ENCODE assay signal across 9 cellular contexts in the genomic region with DNA sequence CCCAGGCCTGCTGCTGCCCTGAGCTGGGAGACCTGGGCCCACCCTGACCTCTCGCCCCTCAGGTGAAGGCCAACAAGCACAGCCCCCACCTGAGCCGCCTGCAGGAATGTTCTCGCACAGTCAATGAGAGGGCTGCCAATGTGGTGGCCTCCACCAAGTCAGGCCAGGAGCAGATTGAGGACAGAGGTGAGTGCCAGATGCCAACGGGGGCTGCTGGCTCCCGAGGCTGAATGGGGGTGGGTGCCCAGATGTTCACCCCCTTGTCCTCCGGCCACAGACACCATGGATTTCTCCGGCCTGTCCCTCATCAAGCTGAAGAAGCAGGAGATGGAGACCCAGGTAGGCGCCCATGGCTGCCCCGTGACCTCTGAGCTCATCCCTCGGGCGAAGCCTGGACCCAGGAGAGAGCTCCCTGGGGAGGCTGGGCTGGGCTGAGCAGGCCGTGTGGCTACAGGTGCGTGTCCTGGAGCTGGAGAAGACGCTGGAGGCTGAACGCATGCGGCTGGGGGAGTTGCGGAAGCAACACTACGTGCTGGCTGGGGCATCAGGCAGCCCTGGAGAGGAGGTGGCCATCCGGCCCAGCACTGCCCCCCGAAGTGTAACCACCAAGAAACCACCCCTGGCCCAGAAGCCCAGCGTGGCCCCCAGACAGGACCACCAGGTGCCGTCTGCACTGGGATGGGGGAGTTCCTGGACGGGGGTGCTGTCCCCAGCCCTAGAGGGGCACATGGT. TPM values are rescaled to one million over a fixed set of nuclear protein-coding genes. Genes with fewer than 3 reads are reported as not detected.
A peak's percentile ranks its signal among the peaks of the same experiment; 100 is the strongest.
DNase-seq lines count a peak whose midpoint lies in the region; ATAC-seq and TF ChIP-seq lines count a peak whose summit lies in the region.
"Had no signal": no experiment of that assay in that cellular context is flagged by ENCODE, and none has a peak within 500 bp of the region (broad histone marks: within the 10 kb centered on the region; RNA-seq: fewer than 3 reads in every experiment).

No MANE protein-coding gene starts in this region.

- no peak overlapping the region for H2BK20ac ChIP-seq in IMR-90 (ENCODE audit: low read depth, low read length)

- H3K36me3 Mint-ChIP-seq in activated T-cell treated with anti-CD3 and anti-CD28 coated beads, Interleukin-2, amount 50 U/mL, for 24 hours (ENCODE audit: low read depth): peaks cover 72% of the 10 kb centered on the region

- no peak for TF ChIP-seq RAD21 in IMR-90 (IDR thresholded peaks at IDR 0.05; ENCODE audit: low read length)

- H2BK120ac ChIP-seq in IMR-90 (ENCODE audit: low read depth, low read length): no peak overlapping the region

- peak overlapping the region; percentile 83 for H2AK9ac ChIP-seq in IMR-90 (replicated peaks; ENCODE audit: low read depth, low read length, poor library complexity)

- ATAC-seq in IMR-90 (ENCODE audit: low read depth): no peak
- no peak for ATAC-seq in lower lobe of right lung
- ATAC-seq in GM19324 (IDR thresholded peaks at IDR 0.05; ENCODE audit: low FRiP score, unreplicated experiment): no peak
- no peak for ATAC-seq in HG03354 (IDR thresholded peaks at IDR 0.05; ENCODE audit: poor library complexity, severe bottlenecking, unreplicated experiment)

- peak overlapping the region; percentile 28 for H2AFZ ChIP-seq in IMR-90 (replicated peaks; ENCODE audit: low read length, poor library complexity)

- H3K36me3 ChIP-seq in IMR-90 (ENCODE audit: control insufficient read depth, insufficient read depth, low read length): peaks cover 26% of the 10 kb centered on the region
- H3K36me3 ChIP-seq in lower lobe of right lung: peaks cover 67% of the 10 kb centered on the region

- no peak overlapping the region for H2BK15ac ChIP-seq in IMR-90 (ENCODE audit: low read depth, low read length)

- DNase-seq in IMR-90 (no peak), caudate nucleus (lab: John Stamatoyannopoulos, UW) (no peak), lower lobe of right lung (peak; percentile 48), A172 (ENCODE audit: low spot score) (no peak)
- DNase-seq in activated T-cell treated with anti-CD3 and anti-CD28 coated beads, Interleukin-2, amount 50 U/mL, for 24 hours: no peak

- H4K91ac ChIP-seq in IMR-90 (ENCODE audit: insufficient read depth, low read depth, low read length): no peak overlapping the region

- H3K23ac ChIP-seq in IMR-90 (ENCODE audit: low read depth, low read length): no peak overlapping the region

- TF ChIP-seq CTCF in IMR-90 (conservative IDR thresholded peaks at IDR 0.05; ENCODE audit: low read depth, low read length) (no peak), lower lobe of right lung (IDR thresholded peaks at IDR 0.05) (no peak)

- H2BK5ac ChIP-seq in IMR-90 (ENCODE audit: low read depth, low read length, poor library complexity, severe bottlenecking): no peak overlapping the region

- no peak overlapping the region for H3K27ac Mint-ChIP-seq in activated T-cell treated with anti-CD3 and anti-CD28 coated beads, Interleukin-2, amount 50 U/mL, for 24 hours

- no peaks in the 10 kb centered on the region for H3K27me3 ChIP-seq in IMR-90 (ENCODE audit: control insufficient read depth, insufficient read depth, low read length)
- no peaks in the 10 kb centered on the region for H3K27me3 ChIP-seq in lower lobe of right lung (ENCODE audit: low read depth)

- no peaks in the 10 kb centered on the region for H3K4me1 Mint-ChIP-seq in activated T-cell treated with anti-CD3 and anti-CD28 coated beads, Interleukin-2, amount 50 U/mL, for 24 hours (ENCODE audit: low read depth)
- H3K4me1 Mint-ChIP-seq: CD14-positive monocyte had no signal

- no peak overlapping the region for H3K4me3 Mint-ChIP-seq in activated T-cell treated with anti-CD3 and anti-CD28 coated beads, Interleukin-2, amount 50 U/mL, for 24 hours
- H3K4me3 Mint-ChIP-seq: CD14-positive monocyte had no signal

- H3K56ac ChIP-seq in IMR-90 (ENCODE audit: extremely low read depth, insufficient read depth, low read length): no peak overlapping the region

- peaks cover 30% of the 10 kb centered on the region for H4K20me1 ChIP-seq in IMR-90 (ENCODE audit: insufficient read depth, low read length)

- no peaks in the 10 kb centered on the region for H3K9me3 ChIP-seq in IMR-90 (ENCODE audit: control insufficient read depth, insufficient read depth, low read length)
- H3K9me3 ChIP-seq in lower lobe of right lung: no peaks in the 10 kb centered on the region

- H3K27me3 Mint-ChIP-seq in activated T-cell treated with anti-CD3 and anti-CD28 coated beads, Interleukin-2, amount 50 U/mL, for 24 hours: no peaks in the 10 kb centered on the region

- dilution Hi-C loops in IMR-90 (cut with HindIII; ENCODE audit: low sequenced_read_pairs, unreplicated experiment): no loop called here

- peaks cover 8 to 18% of the 10 kb centered on the region in 2 experiments; a peak in 3 of 4 replicates for H3K79me1 ChIP-seq in IMR-90 (ENCODE audit: low read depth in 1 of 2, low read length in 2 of 2)

- no peak overlapping the region for H4K8ac ChIP-seq in IMR-90 (ENCODE audit: low read depth in 2 of 2, low read length in 2 of 2)

- H3K4me1 ChIP-seq in IMR-90 (ENCODE audit: control insufficient read depth, insufficient read depth, low read length) (peaks cover 3% of the 10 kb centered on the region; the same call in 1 of the 2 replicates), lower lobe of right lung (peaks cover 35% of the 10 kb centered on the region)

- H3K4me3 ChIP-seq in IMR-90 (ENCODE audit: insufficient read depth, low read depth, low read length) (no peak overlapping the region), lower lobe of right lung (no peak overlapping the region)

- intact Hi-C loops in IMR-90 (cut with micrococcal nuclease): loop anchor here (1.0 to 5.0 kb wide), 4 partner anchors 69 to 377 kb away; no protein-coding TSS in a partner anchor
- intact Hi-C loops in lower lobe of right lung (cut with DNase I): loop anchor here (5.0 kb wide), 1 partner anchor 91 kb away; no protein-coding TSS in a partner anchor

- H3K4ac ChIP-seq in IMR-90 (ENCODE audit: low read depth, low read length): no peak overlapping the region

- no peak for TF ChIP-seq POLR2A in IMR-90 (IDR thresholded peaks at IDR 0.05; ENCODE audit: low read depth, low read length)

- H3K4me2 ChIP-seq in IMR-90 (ENCODE audit: low read depth, low read length): no peak overlapping the region

- H3K9ac ChIP-seq in IMR-90 (ENCODE audit: low read depth, low read length): no peak overlapping the region

- in situ Hi-C loops in IMR-90 (cut with MboI; ENCODE audit: low sequenced_read_pairs): no loop called here

- H3K14ac ChIP-seq in IMR-90 (replicated peaks; ENCODE audit: low read depth, low read length): no peak overlapping the region

- no peak overlapping the region for H3K27ac ChIP-seq in IMR-90 (ENCODE audit: insufficient read depth, low read length)
- H3K27ac ChIP-seq in caudate nucleus (ENCODE audit: low read depth, low read length): peak overlapping the region; percentile 70
- H3K27ac ChIP-seq in lower lobe of right lung: peak overlapping the region; percentile 41
- H3K27ac ChIP-seq in temporal lobe (ENCODE audit: low read depth, low read length): peak overlapping the region; percentile 74

- H4K5ac ChIP-seq in IMR-90 (ENCODE audit: low read depth, low read length): no peak overlapping the region

- no TSS peak for BruUV-seq in IMR-90 (replicated peaks; lab: Mats Ljungman, UMichigan)

- no peaks in the 10 kb centered on the region for H3K9me3 Mint-ChIP-seq in activated T-cell treated with anti-CD3 and anti-CD28 coated beads, Interleukin-2, amount 50 U/mL, for 24 hours
- H3K9me3 Mint-ChIP-seq: CD14-positive monocyte had no signal

- 0 out of 2 replicates have a peak, but pooled peaks cover 6% of the 10 kb centered on the region for H3K9me1 ChIP-seq in IMR-90 (ENCODE audit: insufficient read depth, low read length)

- CTCF ChIA-PET in IMR-90 (lab: Yijun Ruan, JAX): interaction anchor here (0.6 to 1.8 kb wide), 7 partner anchors 67 to 665 kb away, joined by 3 to 5 read pairs (median 4); no protein-coding TSS in a partner anchor

- no peak overlapping the region for H2AK5ac ChIP-seq in IMR-90 (ENCODE audit: low read depth, low read length)

- 92% methylated on average over 8 of the region's 23 CpGs; no CpG with 5 or more reads in 1 of the 2 experiments for WGBS in IMR-90 (ENCODE audit: extremely low coverage in 2 of 2, insufficient read length in 1 of 2), 2 experiments

- H3K18ac ChIP-seq in IMR-90 (ENCODE audit: low read depth, low read length): no peak overlapping the region

- POLR2A ChIA-PET in IMR-90 (lab: Charles Lee; ENCODE audit: unreplicated experiment): no interaction called here

TF ChIP-seq in IMR-90, 13 proteins besides CTCF, POLR2A, EP300 and RAD21 (continues in another document):
- TF ChIP-seq, protein P1, sequence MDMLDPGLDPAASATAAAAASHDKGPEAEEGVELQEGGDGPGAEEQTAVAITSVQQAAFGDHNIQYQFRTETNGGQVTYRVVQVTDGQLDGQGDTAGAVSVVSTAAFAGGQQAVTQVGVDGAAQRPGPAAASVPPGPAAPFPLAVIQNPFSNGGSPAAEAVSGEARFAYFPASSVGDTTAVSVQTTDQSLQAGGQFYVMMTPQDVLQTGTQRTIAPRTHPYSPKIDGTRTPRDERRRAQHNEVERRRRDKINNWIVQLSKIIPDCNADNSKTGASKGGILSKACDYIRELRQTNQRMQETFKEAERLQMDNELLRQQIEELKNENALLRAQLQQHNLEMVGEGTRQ (IDR thresholded peaks at IDR 0.05; ENCODE audit: low read depth, low read length): no peak
- TF ChIP-seq, protein P2, sequence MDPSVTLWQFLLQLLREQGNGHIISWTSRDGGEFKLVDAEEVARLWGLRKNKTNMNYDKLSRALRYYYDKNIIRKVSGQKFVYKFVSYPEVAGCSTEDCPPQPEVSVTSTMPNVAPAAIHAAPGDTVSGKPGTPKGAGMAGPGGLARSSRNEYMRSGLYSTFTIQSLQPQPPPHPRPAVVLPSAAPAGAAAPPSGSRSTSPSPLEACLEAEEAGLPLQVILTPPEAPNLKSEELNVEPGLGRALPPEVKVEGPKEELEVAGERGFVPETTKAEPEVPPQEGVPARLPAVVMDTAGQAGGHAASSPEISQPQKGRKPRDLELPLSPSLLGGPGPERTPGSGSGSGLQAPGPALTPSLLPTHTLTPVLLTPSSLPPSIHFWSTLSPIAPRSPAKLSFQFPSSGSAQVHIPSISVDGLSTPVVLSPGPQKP (IDR thresholded peaks at IDR 0.05; ENCODE audit: borderline replicate concordance, low read depth, low read length): no peak
- no peak for TF ChIP-seq SMC3 (IDR thresholded peaks at IDR 0.05; ENCODE audit: low read depth, low read length)

RNA-seq across cellular contexts. Expression of a gene that starts 25.8 kb away (rescaled TPM):
- 9.7 and 13.8 TPM in 2 replicates for total RNA-seq in IMR-90 (2012; rRNA removed)
- 18.5 and 20.7 TPM in 2 replicates for polyA plus RNA-seq in IMR-90 (2012; rRNA removed)
- polyA plus RNA-seq in IMR-90 (2012; cell fraction: cytosol; rRNA removed): 9.6 and 10.4 TPM in 2 replicates
- polyA plus RNA-seq in IMR-90 (2012; cell fraction: nucleus; rRNA removed; ENCODE audit: low replicate concordance): 96.7 and 158 TPM in 2 replicates
- 28.2 TPM for total RNA-seq in lower lobe of right lung
- 75.7 TPM for total RNA-seq in temporal lobe
- 19.1 and 22.4 TPM in 2 replicates for total RNA-seq in A172 (2014; rRNA removed; shearing (Covaris generic))

RNA-seq across cellular contexts. Expression of a gene that starts 34.9 kb away (rescaled TPM):
- total RNA-seq in IMR-90 (2012; rRNA removed) (8.6 and 13.9 TPM in 2 replicates), lower lobe of right lung (34.5 TPM), temporal lobe (21.9 TPM)
- 25.7 and 29.9 TPM in 2 replicates for polyA plus RNA-seq in IMR-90 (2012; rRNA removed)
- polyA plus RNA-seq in IMR-90 (2012; cell fraction: cytosol; rRNA removed): 30.2 and 32.2 TPM in 2 replicates
- polyA plus RNA-seq in IMR-90 (2012; cell fraction: nucleus; rRNA removed; ENCODE audit: low replicate concordance): 46.1 and 46.4 TPM in 2 replicates
- total RNA-seq in A172 (2014; rRNA removed; shearing (Covaris generic)): 19.2 and 23.9 TPM in 2 replicates
